Comparison of ENCODE assay signal across 15 cellular contexts in genomic region chr1:73953611-73954010, GRCh38.
DNase-seq lines count a peak whose midpoint lies in the region.
"Had no signal": no experiment of that assay in that cellular context is flagged by ENCODE, and none has a peak within 500 bp of the region (broad histone marks: within the 10 kb centered on the region; RNA-seq: fewer than 3 reads in every experiment).

No MANE protein-coding gene starts in this region.

- peak; percentile 11 for DNase-seq in Ammon's horn (ENCODE audit: low spot score)
- peak; percentile 37 for DNase-seq in NCI-H446 treated with DMSO at 0.1 percent for 48 hours (lab: John Stamatoyannopoulos, UW)
- DNase-seq in cerebellar cortex (ENCODE audit: low spot score), result peak; percentile 90
- DNase-seq in AML-193 (lab: John Stamatoyannopoulos, UW), result no peak
- no peak for DNase-seq in NCI-H1105 treated with DMSO at 0.1 percent for 48 hours (lab: John Stamatoyannopoulos, UW)
- DNase-seq in COLO668 (lab: John Stamatoyannopoulos, UW; ENCODE audit: unreplicated experiment), result no peak
- DNase-seq: ACHN; CD4-positive, CD25-positive, alpha-beta regulatory T cell; CD8-positive, alpha-beta T cell; DMS 273 treated with DMSO at 0.1 percent for 48 hours; DMS79; EL; GF-D8; GOT3; HFFc6 had no signal

Comparison
In these comparisons a context has a peak if more than half of its experiments do, and no peak if none do; other contexts are left out.
1. DNase-seq: peak in Ammon's horn (single experiment), NCI-H446 treated with DMSO at 0.1 percent for 48 hours (single experiment) and cerebellar cortex (single experiment); none in AML-193 (0 of 2), NCI-H1105 treated with DMSO at 0.1 percent for 48 hours (single experiment) and COLO668 (single experiment).